8 cellular contexts compared by ENCODE assay signal in the genomic region with DNA sequence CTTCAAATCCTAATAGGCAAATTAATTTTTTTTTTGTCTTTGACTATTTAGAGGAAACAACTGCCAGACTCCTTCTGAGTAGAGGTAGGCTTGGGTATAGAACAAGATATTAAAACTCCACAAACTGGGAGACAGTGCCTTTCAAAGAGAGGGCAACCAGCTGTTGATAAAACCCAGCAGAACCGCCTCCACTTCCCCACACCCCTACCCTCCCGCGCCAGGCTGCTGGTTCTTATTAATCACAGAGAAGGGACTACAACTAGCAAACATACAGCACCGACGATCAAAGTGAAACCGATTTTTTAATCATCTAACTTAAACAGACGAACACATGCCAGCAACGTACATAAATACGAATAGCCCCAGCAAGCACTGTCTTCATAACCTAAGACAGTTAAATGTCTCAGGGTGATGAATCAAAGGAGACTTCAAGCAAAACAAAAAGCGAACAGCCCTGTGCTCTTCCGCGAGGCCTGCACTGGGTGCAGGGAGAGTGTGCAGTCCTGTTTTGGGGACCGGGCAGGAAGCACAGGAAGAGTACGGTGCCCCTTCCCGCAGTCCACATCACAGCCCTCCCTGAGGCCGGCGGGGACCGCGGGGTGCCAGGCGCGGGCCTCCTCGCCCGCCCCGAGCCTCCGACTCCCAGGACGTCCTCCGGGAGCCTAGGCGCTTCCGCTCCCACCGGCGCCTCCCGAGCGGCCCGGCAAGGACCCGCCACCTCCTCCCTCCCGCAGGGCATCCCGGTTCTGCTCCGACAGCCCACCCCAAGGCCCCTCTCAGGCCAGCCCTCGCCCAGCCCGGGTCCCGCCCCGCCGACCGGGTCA.
DNase-seq lines count a peak whose midpoint lies in the region; ATAC-seq and TF ChIP-seq lines count a peak whose summit lies in the region.

No MANE protein-coding gene starts in this region.

- H3K9me3 Mint-ChIP-seq in activated naive CD8-positive, alpha-beta T cell treated with anti-CD3 and anti-CD28 coated beads for 36 hours, result no peaks in the 10 kb centered on the region

- DNase-seq in AG20443 (ENCODE audit: low spot score) (peak; percentile 60), RPMI7951 (ENCODE audit: low read depth) (peak; percentile 59), cardiac muscle cell (ENCODE audit: low read depth in 1 of 2, low spot score in 1 of 2) (peak; percentile 36 to 64), pons (ENCODE audit: low spot score) (peak; percentile 42), T1000 (lab: John Stamatoyannopoulos, UW) (no peak)
- peak; percentile 44 for DNase-seq in activated naive CD8-positive, alpha-beta T cell treated with anti-CD3 and anti-CD28 coated beads for 36 hours

- H3K27ac ChIP-seq in cardiac muscle cell, result peak overlapping the region; percentile 62

- peak; percentile 14 for ATAC-seq in GM18873 (IDR thresholded peaks at IDR 0.05; ENCODE audit: low FRiP score, unreplicated experiment)
- peak; percentile 9 for ATAC-seq in HG03103 (IDR thresholded peaks at IDR 0.05; ENCODE audit: low read depth, unreplicated experiment)

- no peaks in the 10 kb centered on the region for H3K36me3 Mint-ChIP-seq in activated naive CD8-positive, alpha-beta T cell treated with anti-CD3 and anti-CD28 coated beads for 36 hours

- H3K27ac Mint-ChIP-seq in activated naive CD8-positive, alpha-beta T cell treated with anti-CD3 and anti-CD28 coated beads for 36 hours, result peak overlapping the region; percentile 86

- peak overlapping the region; percentile 93 for H3K4me3 ChIP-seq in cardiac muscle cell

- no peaks in the 10 kb centered on the region for H3K36me3 ChIP-seq in cardiac muscle cell

- peaks cover 16% of the 10 kb centered on the region for H3K27me3 Mint-ChIP-seq in activated naive CD8-positive, alpha-beta T cell treated with anti-CD3 and anti-CD28 coated beads for 36 hours

- no peak for TF ChIP-seq CTCF in cardiac muscle cell (IDR thresholded peaks at IDR 0.05; ENCODE audit: low read depth, low read length)

- no peaks in the 10 kb centered on the region for H3K9me3 ChIP-seq in cardiac muscle cell (ENCODE audit: low read depth)

- peaks cover 31% of the 10 kb centered on the region for H3K27me3 ChIP-seq in cardiac muscle cell

- H3K4me3 Mint-ChIP-seq in activated naive CD8-positive, alpha-beta T cell treated with anti-CD3 and anti-CD28 coated beads for 36 hours, result peak overlapping the region; percentile 89

- H3K4me1 Mint-ChIP-seq in activated naive CD8-positive, alpha-beta T cell treated with anti-CD3 and anti-CD28 coated beads for 36 hours, result peaks cover 18% of the 10 kb centered on the region

- H3K4me1 ChIP-seq in cardiac muscle cell (ENCODE audit: low read depth), result peaks cover 8% of the 10 kb centered on the region
